8 cellular contexts compared by ENCODE assay signal in the genomic region with DNA sequence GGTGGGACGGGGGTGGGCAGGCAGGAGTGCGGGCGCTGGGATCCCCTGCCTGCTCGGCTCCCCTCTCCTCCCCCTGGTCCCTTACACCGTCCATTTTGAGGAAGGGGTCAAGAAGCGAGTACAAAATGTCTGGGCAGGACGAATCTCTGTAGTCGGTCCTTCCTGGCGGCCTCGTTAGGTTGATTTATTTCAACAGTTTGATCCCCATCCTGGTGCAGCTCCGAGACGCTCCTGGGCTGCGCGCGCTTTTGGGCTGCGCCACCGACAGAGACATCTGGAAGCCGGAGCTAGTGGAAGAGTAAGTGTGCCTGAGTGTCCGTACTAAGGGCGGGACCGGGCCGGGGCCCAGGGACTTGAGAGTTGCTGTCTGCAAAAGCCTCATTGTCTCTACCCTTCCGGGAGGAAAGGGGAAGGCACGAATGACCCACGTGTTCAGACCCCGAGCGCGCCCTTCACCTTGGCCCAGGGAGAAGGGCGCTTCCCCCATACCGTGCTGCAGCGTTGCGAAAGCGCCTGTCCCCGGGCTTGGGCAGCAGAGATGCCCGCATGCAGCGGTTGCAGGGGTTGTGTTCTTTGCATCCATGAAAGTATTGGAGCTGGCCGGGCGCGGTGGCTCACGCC. TPM values are rescaled to one million over a fixed set of nuclear protein-coding genes. Genes with fewer than 3 reads are reported as not detected.
DNase-seq lines count a peak whose midpoint lies in the region; ATAC-seq, FAIRE-seq and TF ChIP-seq lines count a peak whose summit lies in the region.

No MANE protein-coding gene starts in this region.

- POLR2A ChIA-PET in RWPE1 (lab: Yijun Ruan, JAX; ENCODE audit: low non-redundant PET) = no interaction called here

- peaks cover 23% of the 10 kb centered on the region for H3K4me1 Mint-ChIP-seq in CD14-positive monocyte

- H3K9me3 Mint-ChIP-seq in CD14-positive monocyte = peaks cover 1 to 11% (median 5%) of the 10 kb centered on the region in 7 donors

- peak overlapping the region in 1 of 7 donors; percentile 63 for H3K27ac Mint-ChIP-seq in CD14-positive monocyte

- DNase-seq in CD14-positive monocyte (ENCODE audit: low spot score) (no peak), RWPE1 (ENCODE audit: low spot score) (peak; percentile 23), ecto neural progenitor cell (ENCODE audit: low spot score) (peak; percentile 76), lower lobe of right lung (peak; percentile 65), thyroid gland (peak; percentile 79 to 83), H54 (ENCODE audit: insufficient read length, low spot score) (no peak), HK-2 (ENCODE audit: unreplicated experiment) (no peak)

- H3K27me3 Mint-ChIP-seq in CD14-positive monocyte (ENCODE audit: low read depth in 3 of 3) = peaks cover 4 to 10% (median 4%) of the 10 kb centered on the region in 3 donors

- CTCF ChIA-PET in RWPE1 (lab: Yijun Ruan, JAX) = interaction anchor here (1.0 to 1.6 kb wide), 5 partner anchors 10 to 19 kb away, joined by 3 to 9 read pairs (median 4); no protein-coding TSS in a partner anchor

- H3K27me3 ChIP-seq in lower lobe of right lung (ENCODE audit: low read depth) = no peaks in the 10 kb centered on the region
- no peaks in the 10 kb centered on the region for H3K27me3 ChIP-seq in thyroid gland

- H3K36me3 ChIP-seq in lower lobe of right lung = no peaks in the 10 kb centered on the region
- H3K36me3 ChIP-seq in thyroid gland = no peaks in the 10 kb centered on the region

- H3K4me3 Mint-ChIP-seq in CD14-positive monocyte = peak overlapping the region; percentile 92 to 98

- intact Hi-C loops in CD14-positive monocyte (cut with micrococcal nuclease) (no loop called here), lower lobe of right lung (cut with DNase I) (no loop called here), thyroid gland (cut with DNase I) (loop anchor here (2.0 to 5.0 kb wide), 2 partner anchors 21 to 66 kb away; no protein-coding TSS in a partner anchor)

- TF ChIP-seq CTCF in CD14-positive monocyte (IDR thresholded peaks at IDR 0.05) = no peak
- TF ChIP-seq CTCF in RWPE1 (conservative IDR thresholded peaks at IDR 0.05; ENCODE audit: low read depth) = no peak
- no peak for TF ChIP-seq CTCF in lower lobe of right lung (IDR thresholded peaks at IDR 0.05)
- no peak for TF ChIP-seq CTCF in thyroid gland (IDR thresholded peaks at IDR 0.05)

- no peaks in the 10 kb centered on the region for H3K36me3 Mint-ChIP-seq in CD14-positive monocyte

- FAIRE-seq in H54 (lab: Jason Lieb, UNC) = no peak

- H3K27ac ChIP-seq in RWPE1 (peak overlapping the region; percentile 69), lower lobe of right lung (peak overlapping the region; percentile 66), thyroid gland (peak overlapping the region; percentile 81 to 93 (median 92))

- ATAC-seq in GM19468 (IDR thresholded peaks at IDR 0.05; ENCODE audit: extremely low read depth, unreplicated experiment) = peak; percentile 32
- ATAC-seq in lower lobe of right lung = peak; percentile 59

- H3K9me3 ChIP-seq in lower lobe of right lung (no peaks in the 10 kb centered on the region), thyroid gland (no peaks in the 10 kb centered on the region)

- TF ChIP-seq POLR2A in thyroid gland (IDR thresholded peaks at IDR 0.05) (peak in 1 of 2 donors; percentile 53), H54 (IDR thresholded peaks at IDR 0.05; ENCODE audit: low read depth, low read length) (no peak)

- peak overlapping the region; percentile 57 for H3K4me3 ChIP-seq in lower lobe of right lung
- H3K4me3 ChIP-seq in thyroid gland (replicated peaks in 1 of 3) = peak overlapping the region in 2 of 3 donors; percentile 50 to 53

- WGBS in thyroid gland, 2 donors = 1 to 6% methylated on average over 28 to 35 of the region's 40 CpGs

- H3K4me1 ChIP-seq in lower lobe of right lung = peaks cover 17% of the 10 kb centered on the region
- H3K4me1 ChIP-seq in thyroid gland = peaks cover 6 to 8% of the 10 kb centered on the region in 2 donors

RNA-seq across cellular contexts. Expression of gene ZNF114, which starts 1.8 kb away (rescaled TPM):
- polyA plus RNA-seq in CD14-positive monocyte = not detected
- 1.4 TPM for total RNA-seq in lower lobe of right lung
- 10 to 100 TPM in 1 of 4 donors, 1 to 10 TPM in 3; 5.3 to 11.7 (median 6.1) TPM for total RNA-seq in thyroid gland

RNA-seq across cellular contexts. Expression of gene CARD8, which starts 15.9 kb away (rescaled TPM):
- 10 to 100 TPM; 76.4 to 90.9 TPM for polyA plus RNA-seq in CD14-positive monocyte
- total RNA-seq in lower lobe of right lung (101 TPM), thyroid gland (10 to 100 TPM; 37.0 to 58.9 (median 57.7) TPM)

RNA-seq across cellular contexts. Expression of gene EMP3, which starts 53.7 kb away (rescaled TPM):
- polyA plus RNA-seq in CD14-positive monocyte = 1,000 to 10,000 TPM in 1 of 2 donors, 100 to 1,000 TPM in 1; 996 to 1,036 TPM
- total RNA-seq in lower lobe of right lung = 123 TPM
- total RNA-seq in thyroid gland = 10 to 100 TPM; 14.0 to 19.3 (median 14.9) TPM

Comparison
In these comparisons a context has a peak if more than half of its experiments do, and no peak if none do; other contexts are left out.
1. DNase-seq: peak in RWPE1 (single experiment), ecto neural progenitor cell (single experiment), lower lobe of right lung (single experiment) and thyroid gland (2 of 2); none in CD14-positive monocyte (single experiment), H54 (single experiment) and HK-2 (single experiment).
2. Peak in every context shown above with its lines, with median percentiles within 50 percentile points of each other: H3K27ac ChIP-seq.